ENCODE assay signal across 1 cellular context in the genomic region with DNA sequence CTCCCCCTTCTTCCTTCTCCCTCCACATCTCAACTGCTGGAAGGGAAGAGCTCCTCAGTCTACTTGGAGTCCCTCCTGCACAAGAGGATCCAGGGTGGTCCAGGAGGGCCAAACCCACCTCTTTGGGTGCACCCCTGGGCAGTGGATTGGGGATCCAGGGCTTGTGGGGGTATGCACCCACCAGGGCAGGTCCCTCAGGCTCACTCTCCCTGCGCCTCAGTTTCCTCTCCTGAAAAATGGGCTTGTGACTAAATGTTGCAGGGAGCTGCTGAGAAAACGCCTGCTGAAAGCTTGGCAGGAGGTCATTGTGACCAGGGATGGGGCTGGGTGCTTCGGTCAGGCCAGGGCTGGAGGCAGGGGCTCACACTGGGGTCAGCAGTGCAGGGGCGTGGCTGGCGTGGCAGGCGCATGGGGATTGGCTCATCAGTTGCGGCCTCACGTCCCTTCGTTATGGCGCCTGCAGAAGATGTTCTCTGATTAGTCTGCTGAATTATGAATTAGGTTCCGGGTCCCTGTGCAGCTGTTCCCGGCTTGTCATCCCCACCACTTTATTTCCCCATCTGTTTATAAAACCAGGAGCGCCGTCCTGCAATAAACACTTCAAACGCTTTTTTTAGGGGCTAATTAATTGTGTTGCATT.
TF ChIP-seq lines count a peak whose summit lies in the region.

No MANE protein-coding gene starts in this region.

TF ChIP-seq in HepG2, 621 proteins besides CTCF, POLR2A, EP300 and RAD21:
- TF ChIP-seq ZNF24 (IDR thresholded peaks at IDR 0.05): no peak
- peak; percentile 60 for TF ChIP-seq ZNF629 (CRISPR knock-in tag; conservative IDR thresholded peaks at IDR 0.05)
